9 cellular contexts compared by ENCODE assay signal in genomic region chr12:93167841-93168492, GRCh38.
A peak's percentile ranks its signal among the peaks of the same experiment; 100 is the strongest.
DNase-seq lines count a peak whose midpoint lies in the region; ATAC-seq and TF ChIP-seq lines count a peak whose summit lies in the region.
"Had no signal": no experiment of that assay in that cellular context is flagged by ENCODE, and none has a peak within 500 bp of the region (broad histone marks: within the 10 kb centered on the region; RNA-seq: fewer than 3 reads in every experiment).

No MANE protein-coding gene starts in this region.

- H2AFZ ChIP-seq in GM23338: no peak overlapping the region

- H3K36me3 Mint-ChIP-seq in GM23338 (ENCODE audit: low read depth): no peaks in the 10 kb centered on the region
- H3K36me3 Mint-ChIP-seq: activated naive CD8-positive, alpha-beta T cell had no signal

- DNase-seq in GM23338 (ENCODE audit: low spot score) (peak; percentile 78), NCI-H2227 treated with DMSO at 0.1 percent for 48 hours (lab: John Stamatoyannopoulos, UW) (peak; percentile 29), dorsolateral prefrontal cortex (peak in 1 of 10 donors; percentile 29), mucosa of descending colon (peak in 1 of 3 donors; percentile 59), upper lobe of right lung (no peak), NCI-H1417 treated with DMSO at 0.1 percent for 48 hours (lab: John Stamatoyannopoulos, UW) (no peak)
- no peak for DNase-seq in activated CD4-positive, CD25-positive, alpha-beta regulatory T cell treated with anti-CD3 and anti-CD28 coated beads, Interleukin-2, amount 50 U/mL, for 72 hours

- H3K9me3 ChIP-seq in mucosa of descending colon (no peaks in the 10 kb centered on the region), upper lobe of right lung (no peaks in the 10 kb centered on the region)

- H3K27me3 Mint-ChIP-seq in GM23338 (ENCODE audit: insufficient read depth, low read depth, poor library complexity): peaks cover 11% of the 10 kb centered on the region

- H3K9me2 ChIP-seq in GM23338 (ENCODE audit: insufficient read depth): no peaks in the 10 kb centered on the region; the same call in 1 of the 2 replicates

- H3K9me3 Mint-ChIP-seq in GM23338: no peaks in the 10 kb centered on the region

- peaks cover 6% of the 10 kb centered on the region; the same call in 1 of the 2 replicates for H3K4me1 ChIP-seq in GM23338 (ENCODE audit: insufficient read depth)
- peaks cover 26% of the 10 kb centered on the region for H3K4me1 ChIP-seq in mucosa of descending colon (ENCODE audit: low read depth)
- peaks cover 7% of the 10 kb centered on the region for H3K4me1 ChIP-seq in upper lobe of right lung

- H3F3A ChIP-seq in GM23338 (replicated peaks; ENCODE audit: low read depth): no peaks in the 10 kb centered on the region

- peak overlapping the region; percentile 46; the same call in 1 of the 3 replicates for H3K4me3 Mint-ChIP-seq in GM23338
- H3K4me3 Mint-ChIP-seq: activated naive CD8-positive, alpha-beta T cell had no signal

- peak overlapping the region; percentile 50 for H3K4me2 ChIP-seq in GM23338

- TF ChIP-seq CTCF in GM23338 (conservative IDR thresholded peaks at IDR 0.05; ENCODE audit: low read depth in 2 of 2) (no peak), dorsolateral prefrontal cortex (IDR thresholded peaks at IDR 0.05 in 54 of 56, conservative IDR thresholded peaks at IDR 0.05 in 2 of 56; ENCODE audit: low read depth in 1 of 56, partially characterized antibody in 56 of 56) (no peak), mucosa of descending colon (IDR thresholded peaks at IDR 0.05) (no peak), upper lobe of right lung (IDR thresholded peaks at IDR 0.05) (no peak)

- H4K20me1 ChIP-seq in GM23338 (replicated peaks; ENCODE audit: insufficient read depth): no peaks in the 10 kb centered on the region; the same call in 1 of the 2 replicates

- ATAC-seq in GM18508 (IDR thresholded peaks at IDR 0.05; ENCODE audit: insufficient read depth, unreplicated experiment): peak; percentile 43
- ATAC-seq in GM23338: peak; percentile 98
- peak; percentile 47 for ATAC-seq in mucosa of descending colon
- peak; percentile 68 for ATAC-seq in upper lobe of right lung

- H3K27me3 ChIP-seq in GM23338 (ENCODE audit: insufficient read depth) (peaks cover 24% of the 10 kb centered on the region), dorsolateral prefrontal cortex (peaks cover 0 to 3% (median 0%) of the 10 kb centered on the region in 45 donors), upper lobe of right lung (no peaks in the 10 kb centered on the region)

- H3K27ac ChIP-seq in GM23338 (ENCODE audit: low read depth): no peak overlapping the region
- H3K27ac ChIP-seq in dorsolateral prefrontal cortex: peak overlapping the region in 36 of 59 donors; percentile 4 to 72 (median 37)
- peak overlapping the region; percentile 8 for H3K27ac ChIP-seq in upper lobe of right lung

- H3K27ac Mint-ChIP-seq in GM23338: no peak overlapping the region
- H3K27ac Mint-ChIP-seq: activated naive CD8-positive, alpha-beta T cell had no signal

- H3K4me3 ChIP-seq in GM23338 (peak overlapping the region; percentile 31; the same call in 1 of the 2 replicates), dorsolateral prefrontal cortex (peak overlapping the region; percentile 8 to 69 (median 48)), mucosa of descending colon (no peak overlapping the region), upper lobe of right lung (peak overlapping the region; percentile 52)

- intact Hi-C loops in dorsolateral prefrontal cortex (cut with DNase I) (no loop called here), mucosa of descending colon (cut with DNase I, micrococcal nuclease) (no loop called here), upper lobe of right lung (cut with DNase I) (no loop called here)

- H3K36me3 ChIP-seq in GM23338 (ENCODE audit: insufficient read depth) (no peaks in the 10 kb centered on the region), mucosa of descending colon (ENCODE audit: low read depth) (no peaks in the 10 kb centered on the region), upper lobe of right lung (no peaks in the 10 kb centered on the region)

- H3K4me1 Mint-ChIP-seq in GM23338: peaks cover 9% of the 10 kb centered on the region; the same call in 2 of the 3 replicates

- no peaks in the 10 kb centered on the region for H3K79me2 ChIP-seq in GM23338 (replicated peaks; ENCODE audit: insufficient read depth)

TF ChIP-seq in GM23338, 12 proteins besides CTCF, POLR2A, EP300 and RAD21 (continues in another document):
- TF ChIP-seq CREB1 (CRISPR knock-in tag; IDR thresholded peaks at IDR 0.05; ENCODE audit: low read depth) (no peak), ZNF462 (CRISPR knock-in tag; IDR thresholded peaks at IDR 0.05) (no peak), JUNB (IDR thresholded peaks at IDR 0.05; ENCODE audit: unreplicated experiment) (no peak), POLR2AphosphoS5 (IDR thresholded peaks at IDR 0.05; ENCODE audit: low read depth) (no peak), ZNF331 (CRISPR knock-in tag; IDR thresholded peaks at IDR 0.05; ENCODE audit: low read depth) (no peak), NANOG (IDR thresholded peaks at IDR 0.05; ENCODE audit: borderline replicate concordance) (no peak)

Comparison
In these comparisons a context has a peak if more than half of its experiments do, and no peak if none do; other contexts are left out.
1. ATAC-seq: peak in every context shown above with its lines; median percentile 98 in GM23338; 68 in upper lobe of right lung; 47 in mucosa of descending colon; 43 in GM18508.
2. DNase-seq: peak in GM23338 (single experiment) and NCI-H2227 treated with DMSO at 0.1 percent for 48 hours (single experiment); none in upper lobe of right lung (single experiment), NCI-H1417 treated with DMSO at 0.1 percent for 48 hours (single experiment) and activated CD4-positive, CD25-positive, alpha-beta regulatory T cell treated with anti-CD3 and anti-CD28 coated beads, Interleukin-2, amount 50 U/mL, for 72 hours (single experiment).